10 cellular contexts compared by ENCODE assay signal in genomic region chr17:36149296-36149820, GRCh38. TPM values are rescaled to one million over a fixed set of nuclear protein-coding genes. Genes with fewer than 3 reads are reported as not detected.
A peak's percentile ranks its signal among the peaks of the same experiment; 100 is the strongest.
DNase-seq lines count a peak whose midpoint lies in the region; ATAC-seq and TF ChIP-seq lines count a peak whose summit lies in the region.
"Had no signal": no experiment of that assay in that cellular context is flagged by ENCODE, and none has a peak within 500 bp of the region (broad histone marks: within the 10 kb centered on the region; RNA-seq: fewer than 3 reads in every experiment).

No MANE protein-coding gene starts in this region.

- H3K4me1 ChIP-seq in esophagus muscularis mucosa = peaks cover 5 to 11% (median 10%) of the 10 kb centered on the region in 4 donors
- no peaks in the 10 kb centered on the region for H3K4me1 ChIP-seq in gastrocnemius medialis

- TF ChIP-seq CTCF in esophagus muscularis mucosa (IDR thresholded peaks at IDR 0.05) = no peak
- no peak for TF ChIP-seq CTCF in gastrocnemius medialis (IDR thresholded peaks at IDR 0.05 in 4 of 5, conservative IDR thresholded peaks at IDR 0.05 in 1 of 5)

- no peak for TF ChIP-seq EP300 in esophagus muscularis mucosa (IDR thresholded peaks at IDR 0.05)

- intact Hi-C loops in esophagus muscularis mucosa (cut with DNase I) (loop anchor here (2.0 kb wide), 1 partner anchor 181 kb away; no protein-coding TSS in a partner anchor), gastrocnemius medialis (cut with DNase I; ENCODE audit: low total_unique reads) (loop anchor here (10.0 kb wide), 1 partner anchor 175 kb away; no protein-coding TSS in a partner anchor)

- H3K4me3 ChIP-seq in esophagus muscularis mucosa (peak overlapping the region in 2 of 4 donors; percentile 0 to 5), gastrocnemius medialis (no peak overlapping the region)

- H3K36me3 ChIP-seq in esophagus muscularis mucosa = no peaks in the 10 kb centered on the region
- no peaks in the 10 kb centered on the region for H3K36me3 ChIP-seq in gastrocnemius medialis
- H3K36me3 ChIP-seq: neutrophil had no signal

- WGBS in esophagus muscularis mucosa = 52% methylated on average over 11 of the region's 11 CpGs

- no peak for TF ChIP-seq POLR2A in esophagus muscularis mucosa (IDR thresholded peaks at IDR 0.05; ENCODE audit: low read depth)
- no peak for TF ChIP-seq POLR2A in gastrocnemius medialis (IDR thresholded peaks at IDR 0.05)

- H3K27ac ChIP-seq in esophagus muscularis mucosa (replicated peaks in 1 of 4) (no peak overlapping the region), gastrocnemius medialis (no peak overlapping the region)
- H3K27ac ChIP-seq: neutrophil had no signal

- peak; percentile 60 for DNase-seq in NOMO-1 treated with DMSO at 0.1 percent for 48 hours (lab: John Stamatoyannopoulos, UW; ENCODE audit: unreplicated experiment)
- peak; percentile 94 for DNase-seq in esophagus muscularis mucosa (ENCODE audit: extremely low spot score)
- peak; percentile 28 to 41 for DNase-seq in gastrocnemius medialis
- DNase-seq in SW 1271 (lab: John Stamatoyannopoulos, UW) = no peak
- DNase-seq in activated CD4-positive, alpha-beta T cell treated with anti-CD3 and anti-CD28 coated beads for 48 hours = no peak
- no peak for DNase-seq in KG1 (lab: John Stamatoyannopoulos, UW)
- no peak for DNase-seq in SW480 (ENCODE audit: low spot score)

- H3K27me3 ChIP-seq in esophagus muscularis mucosa = peaks cover 0 to 19% (median 2%) of the 10 kb centered on the region in 4 donors
- peaks cover 0 to 24% (median 0%) of the 10 kb centered on the region in 3 donors for H3K27me3 ChIP-seq in gastrocnemius medialis

- no peaks in the 10 kb centered on the region for H3K9me3 ChIP-seq in esophagus muscularis mucosa
- H3K9me3 ChIP-seq in gastrocnemius medialis = no peaks in the 10 kb centered on the region
- H3K9me3 ChIP-seq: neutrophil had no signal

- in situ Hi-C loops in gastrocnemius medialis (cut with MboI; ENCODE audit: low sequenced_read_pairs in 4 of 4) = loop anchor here (5.0 to 25.0 kb wide), 4 partner anchors 162 to 185 kb away; partner anchors contain the start of genes CCL14 (in 1 of the 4) and CCL16 (in 1 of the 4)

- peak; percentile 18 for ATAC-seq in GM18867 (IDR thresholded peaks at IDR 0.05; ENCODE audit: unreplicated experiment)
- ATAC-seq in gastrocnemius medialis = peak; percentile 59 to 68

RNA-seq across cellular contexts. Expression of gene TBC1D3B, which starts 27.1 kb away (rescaled TPM):
- total RNA-seq in esophagus muscularis mucosa (1 to 10 TPM in 3 of 4 donors, not detected in 1; 2.1 to 5.8 (median 2.7) TPM), gastrocnemius medialis (1 to 10 TPM in 1 of 4 donors, under 1 TPM in 1, not detected in 2; 0.98 to 4.8 TPM)

RNA-seq across cellular contexts. Expression of gene CCL4, which starts 45.7 kb away (rescaled TPM):
- total RNA-seq in esophagus muscularis mucosa = 1 to 10 TPM in 3 of 4 donors, not detected in 1; 1.7 to 3.0 (median 2.0) TPM
- total RNA-seq in gastrocnemius medialis = under 1 TPM in 2 of 4 donors, not detected in 2; 0.42 to 0.49 TPM
- total RNA-seq: bronchial epithelial cell had no signal

RNA-seq across cellular contexts. Expression of gene CCL3L1, which starts 47.2 kb away (rescaled TPM):
- not detected for total RNA-seq in esophagus muscularis mucosa
- total RNA-seq in gastrocnemius medialis = not detected
- total RNA-seq: bronchial epithelial cell had no signal

RNA-seq across cellular contexts. Expression of gene CCL3, which starts 59.4 kb away (rescaled TPM):
- total RNA-seq in esophagus muscularis mucosa = 1 to 10 TPM in 1 of 4 donors, under 1 TPM in 1, not detected in 2; 0.33 to 1.3 TPM
- 1 to 10 TPM in 1 of 4 donors, under 1 TPM in 1, not detected in 2; 0.68 to 1.7 TPM for total RNA-seq in gastrocnemius medialis
- total RNA-seq: bronchial epithelial cell had no signal

Comparison
In these comparisons a context has a peak if more than half of its experiments do, and no peak if none do; other contexts are left out.
1. DNase-seq: peak in NOMO-1 treated with DMSO at 0.1 percent for 48 hours (single experiment), esophagus muscularis mucosa (single experiment) and gastrocnemius medialis (2 of 2); none in SW 1271 (0 of 2), activated CD4-positive, alpha-beta T cell treated with anti-CD3 and anti-CD28 coated beads for 48 hours (single experiment), KG1 (single experiment) and SW480 (single experiment).